15 cellular contexts compared by ENCODE assay signal in genomic region chr2:227351639-227352038, GRCh38. TPM values are rescaled to one million over a fixed set of nuclear protein-coding genes. Genes with fewer than 3 reads are reported as not detected.
A peak's percentile ranks its signal among the peaks of the same experiment; 100 is the strongest.
DNase-seq lines count a peak whose midpoint lies in the region; ATAC-seq and TF ChIP-seq lines count a peak whose summit lies in the region.
"Had no signal": no experiment of that assay in that cellular context is flagged by ENCODE, and none has a peak within 500 bp of the region (broad histone marks: within the 10 kb centered on the region; RNA-seq: fewer than 3 reads in every experiment).

No MANE protein-coding gene starts in this region.

- H3K27me3 ChIP-seq in foreskin keratinocyte (no peaks in the 10 kb centered on the region), left ventricle myocardium inferior (ENCODE audit: low read depth) (no peaks in the 10 kb centered on the region), tibial artery (no peaks in the 10 kb centered on the region)
- no peaks in the 10 kb centered on the region for H3K27me3 ChIP-seq in CD8-positive, alpha-beta T cell (ENCODE audit: insufficient read depth, low read length)
- H3K27me3 ChIP-seq: esophagus squamous epithelium had no signal

- H3K4me1 ChIP-seq in foreskin keratinocyte: no peaks in the 10 kb centered on the region
- no peaks in the 10 kb centered on the region for H3K4me1 ChIP-seq in left ventricle myocardium inferior
- H3K4me1 ChIP-seq in CD8-positive, alpha-beta T cell (ENCODE audit: insufficient read depth, low read length): no peaks in the 10 kb centered on the region
- no peaks in the 10 kb centered on the region for H3K4me1 ChIP-seq in tibial artery
- H3K4me1 ChIP-seq: esophagus squamous epithelium had no signal

- DNase-seq in foreskin keratinocyte (no peak), SKM-1 treated with dmso at 0.1 percent for 144 hours (lab: John Stamatoyannopoulos, UW; ENCODE audit: unreplicated experiment) (no peak), left ventricle myocardium inferior (no peak), tibial artery (no peak)
- DNase-seq in CD8-positive, alpha-beta T cell: no peak
- DNase-seq: activated T-cell treated with anti-CD3 and anti-CD28 coated beads for 4 hours; esophagus squamous epithelium; NCI-H1417 treated with DMSO at 0.1 percent for 48 hours; nephron progenitor cell; stimulated activated naive CD4-positive, alpha-beta T cell; T-helper 9 cell had no signal

- POLR2A ChIA-PET in CD8-positive, alpha-beta T cell (lab: Charles Lee): no interaction called here

- H3K27ac ChIP-seq in foreskin keratinocyte (no peak overlapping the region), left ventricle myocardium inferior (replicated peaks) (no peak overlapping the region), tibial artery (no peak overlapping the region)
- H3K27ac ChIP-seq in CD8-positive, alpha-beta T cell (ENCODE audit: low read depth, low read length): no peak overlapping the region
- H3K27ac ChIP-seq: esophagus squamous epithelium had no signal

- no peaks in the 10 kb centered on the region for H3K9me3 Mint-ChIP-seq in CD8-positive, alpha-beta T cell
- H3K9me3 Mint-ChIP-seq: nephron progenitor cell had no signal

- TF ChIP-seq CTCF in foreskin keratinocyte (conservative IDR thresholded peaks at IDR 0.05) (no peak), left ventricle myocardium inferior (IDR thresholded peaks at IDR 0.05; ENCODE audit: borderline replicate concordance) (no peak), tibial artery (IDR thresholded peaks at IDR 0.05) (no peak)
- TF ChIP-seq CTCF in CD8-positive, alpha-beta T cell (IDR thresholded peaks at IDR 0.05): no peak

- H3K27ac Mint-ChIP-seq in CD8-positive, alpha-beta T cell: no peak overlapping the region

- no peak overlapping the region for H3K4me3 ChIP-seq in left ventricle myocardium inferior
- no peak overlapping the region for H3K4me3 ChIP-seq in CD8-positive, alpha-beta T cell (ENCODE audit: low read depth, low read length)
- H3K4me3 ChIP-seq in tibial artery: no peak overlapping the region
- H3K4me3 ChIP-seq: esophagus squamous epithelium had no signal

- peaks cover 63% of the 10 kb centered on the region for H3K36me3 Mint-ChIP-seq in CD8-positive, alpha-beta T cell

- peaks cover 56% of the 10 kb centered on the region for H3K36me3 ChIP-seq in left ventricle myocardium inferior
- H3K36me3 ChIP-seq in CD8-positive, alpha-beta T cell (ENCODE audit: insufficient read depth, low read length): peaks cover 9% of the 10 kb centered on the region
- H3K36me3 ChIP-seq in tibial artery: peaks cover 20 to 35% (median 30%) of the 10 kb centered on the region in 3 donors

- no peaks in the 10 kb centered on the region for H3K27me3 Mint-ChIP-seq in CD8-positive, alpha-beta T cell (ENCODE audit: low read depth)

- no peaks in the 10 kb centered on the region for H3K9me3 ChIP-seq in left ventricle myocardium inferior (replicated peaks)
- no peaks in the 10 kb centered on the region for H3K9me3 ChIP-seq in CD8-positive, alpha-beta T cell (ENCODE audit: low read length)
- H3K9me3 ChIP-seq in tibial artery: no peaks in the 10 kb centered on the region
- H3K9me3 ChIP-seq: esophagus squamous epithelium had no signal

- peak; percentile 88 for ATAC-seq in GM18519 (IDR thresholded peaks at IDR 0.05; ENCODE audit: low FRiP score, unreplicated experiment)
- ATAC-seq in GM21360 (IDR thresholded peaks at IDR 0.05; ENCODE audit: unreplicated experiment): peak; percentile 96
- ATAC-seq in HG03039 (IDR thresholded peaks at IDR 0.05; ENCODE audit: unreplicated experiment): peak; percentile 93
- ATAC-seq in foreskin keratinocyte: peak; percentile 11
- no peak for ATAC-seq in CD8-positive, alpha-beta T cell

- H3K4me1 Mint-ChIP-seq in CD8-positive, alpha-beta T cell (ENCODE audit: low read depth): no peaks in the 10 kb centered on the region

- intact Hi-C loops in left ventricle myocardium inferior (cut with micrococcal nuclease) (no loop called here), tibial artery (cut with DNase I; ENCODE audit: low total_unique reads) (no loop called here)
- intact Hi-C loops in CD8-positive, alpha-beta T cell (cut with DNase I, micrococcal nuclease): no loop called here

- no peak overlapping the region for H3K4me3 Mint-ChIP-seq in CD8-positive, alpha-beta T cell
- H3K4me3 Mint-ChIP-seq: nephron progenitor cell had no signal

- CTCF ChIA-PET in CD8-positive, alpha-beta T cell (lab: Charles Lee): no interaction called here

RNA-seq across cellular contexts. Expression of gene MFF, which starts 26.6 kb away (rescaled TPM):
- total RNA-seq in foreskin keratinocyte: 72.3 and 78.9 TPM in 2 replicates
- polyA plus RNA-seq in foreskin keratinocyte: 64.2 and 76.8 TPM in 2 replicates
- 88.0 TPM for total RNA-seq in left ventricle myocardium inferior
- 10 to 100 TPM; 48.6 to 50.3 TPM for total RNA-seq in CD8-positive, alpha-beta T cell

RNA-seq across cellular contexts. Expression of gene TM4SF20, which starts 27.5 kb away (rescaled TPM):
- total RNA-seq in foreskin keratinocyte (not detected in 2 replicates), left ventricle myocardium inferior (not detected)
- not detected in 2 replicates for polyA plus RNA-seq in foreskin keratinocyte
- total RNA-seq in CD8-positive, alpha-beta T cell: not detected
- total RNA-seq: esophagus squamous epithelium, HT1080 had no signal

RNA-seq across cellular contexts. Expression of gene SCYGR1, which starts 36.1 kb away (rescaled TPM):
- total RNA-seq in foreskin keratinocyte (not detected in 2 replicates), left ventricle myocardium inferior (not detected)
- not detected in 2 replicates for polyA plus RNA-seq in foreskin keratinocyte
- not detected for total RNA-seq in CD8-positive, alpha-beta T cell
- total RNA-seq: esophagus squamous epithelium, HT1080 had no signal
